ENCODE assay signal across 19 cellular contexts in genomic region chr22:17808688-17809403, GRCh38. TPM values are rescaled to one million over a fixed set of nuclear protein-coding genes. Genes with fewer than 3 reads are reported as not detected.
DNase-seq lines count a peak whose midpoint lies in the region; ATAC-seq, FAIRE-seq and TF ChIP-seq lines count a peak whose summit lies in the region.
"Had no signal": no experiment of that assay in that cellular context is flagged by ENCODE, and none has a peak within 500 bp of the region (broad histone marks: within the 10 kb centered on the region; RNA-seq: fewer than 3 reads in every experiment).

No MANE protein-coding gene starts in this region.

- no TSS peak for BruUV-seq in GM12878 (replicated peaks; lab: Mats Ljungman, UMichigan)

- TF ChIP-seq CTCF in heart left ventricle (IDR thresholded peaks at IDR 0.05) = no peak
- no peak for TF ChIP-seq CTCF in GM12878 (IDR thresholded peaks at IDR 0.05 in 2 of 3, conservative IDR thresholded peaks at IDR 0.05 in 1 of 3; ENCODE audit: control insufficient read depth in 2 of 3, extremely low read depth in 1 of 3, insufficient read depth in 1 of 3, low read depth in 3 of 3, low read length in 3 of 3)
- no peak for TF ChIP-seq CTCF in lower lobe of right lung (IDR thresholded peaks at IDR 0.05)
- TF ChIP-seq CTCF in upper lobe of right lung (IDR thresholded peaks at IDR 0.05) = no peak

- no peaks in the 10 kb centered on the region for H3K4me1 Mint-ChIP-seq in immature natural killer cell

- H3K9me3 ChIP-seq in heart left ventricle = no peaks in the 10 kb centered on the region
- H3K9me3 ChIP-seq in GM12878 (replicated peaks; ENCODE audit: control insufficient read depth, insufficient read depth, low read length) = no peaks in the 10 kb centered on the region
- no peaks in the 10 kb centered on the region for H3K9me3 ChIP-seq in lower lobe of right lung
- no peaks in the 10 kb centered on the region for H3K9me3 ChIP-seq in upper lobe of right lung
- H3K9me3 ChIP-seq: A549 had no signal

- H3K4me3 ChIP-seq in heart left ventricle (peak overlapping the region in 1 of 12 donors; percentile 20), GM12878 (no peak overlapping the region), lower lobe of right lung (no peak overlapping the region), upper lobe of right lung (no peak overlapping the region)
- H3K4me3 ChIP-seq: A549 had no signal

- DNase-seq in heart left ventricle (peak in 1 of 5 donors; percentile 44), left cardiac atrium (no peak), GM12878 (ENCODE audit: low read depth, low spot score) (no peak), lower lobe of right lung (no peak), upper lobe of right lung (no peak), immature natural killer cell (no peak)
- no peak for DNase-seq in activated CD4-positive, alpha-beta T cell treated with anti-CD3 and anti-CD28 coated beads for 1 hour
- DNase-seq: activated naive CD4-positive, alpha-beta T cell; CD4-positive, alpha-beta T cell; cortex of kidney; erythroblast; head of caudate nucleus; NCI-H2029; NCI-H82 had no signal

- H3K36me3 ChIP-seq in heart left ventricle = peaks cover 0 to 97% (median 74%) of the 10 kb centered on the region in 9 donors
- H3K36me3 ChIP-seq in GM12878 (ENCODE audit: control insufficient read depth in 2 of 2, insufficient read depth in 2 of 2, low read length in 1 of 2) = peaks cover 13 to 25% of the 10 kb centered on the region in 2 experiments
- peaks cover 46% of the 10 kb centered on the region for H3K36me3 ChIP-seq in lower lobe of right lung
- peaks cover 12% of the 10 kb centered on the region for H3K36me3 ChIP-seq in upper lobe of right lung

- H2AFZ ChIP-seq in GM12878 (ENCODE audit: control insufficient read depth, low read depth, low read length) = no peak overlapping the region

- H3K27ac Mint-ChIP-seq in immature natural killer cell = no peak overlapping the region
- H3K27ac Mint-ChIP-seq: CD4-positive, alpha-beta T cell; T-helper 1 cell treated with Interleukin-12 subunit alpha and Interleukin-12 subunit beta and Interleukin-4 antibody, amounts not matched to agents 30 μg/mL and 1 μg/mL, for 36 hours had no signal

- no peak overlapping the region for H3K4me3 Mint-ChIP-seq in immature natural killer cell
- H3K4me3 Mint-ChIP-seq: CD4-positive, alpha-beta T cell; T-helper 1 cell treated with Interleukin-12 subunit alpha and Interleukin-12 subunit beta and Interleukin-4 antibody, amounts not matched to agents 30 μg/mL and 1 μg/mL, for 36 hours had no signal

- no peaks in the 10 kb centered on the region for H3K79me2 ChIP-seq in GM12878 (ENCODE audit: control insufficient read depth, insufficient read depth, low read length)

- peaks cover 0 to 4% (median 0%) of the 10 kb centered on the region in 3 donors for H3K36me3 Mint-ChIP-seq in immature natural killer cell

- POLR2A ChIA-PET in GM12878 (lab: Charles Lee) = no interaction called here

- no peaks in the 10 kb centered on the region for H3K9me3 Mint-ChIP-seq in immature natural killer cell
- H3K9me3 Mint-ChIP-seq: CD4-positive, alpha-beta T cell; T-helper 1 cell treated with Interleukin-12 subunit alpha and Interleukin-12 subunit beta and Interleukin-4 antibody, amounts not matched to agents 30 μg/mL and 1 μg/mL, for 36 hours had no signal

- in situ Hi-C loops in GM12878 (cut with MboI) = loop anchor here (10.0 kb wide), 1 partner anchor 64 kb away; no protein-coding TSS in a partner anchor

- TF ChIP-seq EP300 in GM12878 (IDR thresholded peaks at IDR 0.05; ENCODE audit: borderline replicate concordance in 1 of 2, control insufficient read depth in 1 of 2, low read depth in 2 of 2, low read length in 2 of 2) = no peak

- whole genome bisulfite sequencing in heart left ventricle, 4 donors = 73 to 81% (median 78%) methylated on average over 22 to 25 of the region's 25 CpGs
- WGBS in GM12878 (ENCODE audit: insufficient coverage, insufficient replicate concordance, low lambda C conversion rate, missing lambda C conversion rate) = 69% methylated on average over 25 of the region's 25 CpGs

- no peak for FAIRE-seq in GM12878 (lab: Jason Lieb, UNC)
- FAIRE-seq: A549, astrocyte, HTR-8/SVneo had no signal

- SMC1A ChIA-PET in GM12878 (lab: Charles Lee; ENCODE audit: uncharacterized antibody, unreplicated experiment) = no interaction called here

- no peaks in the 10 kb centered on the region for H4K20me1 ChIP-seq in GM12878 (ENCODE audit: control insufficient read depth, insufficient read depth)

- no peaks in the 10 kb centered on the region for H3K27me3 ChIP-seq in heart left ventricle
- no peaks in the 10 kb centered on the region for H3K27me3 ChIP-seq in GM12878 (replicated peaks in 1 of 2; ENCODE audit: control insufficient read depth in 2 of 2, insufficient read depth in 2 of 2, low read length in 1 of 2)
- no peaks in the 10 kb centered on the region for H3K27me3 ChIP-seq in lower lobe of right lung (ENCODE audit: low read depth)
- H3K27me3 ChIP-seq in upper lobe of right lung = no peaks in the 10 kb centered on the region

- H3K4me1 ChIP-seq in heart left ventricle = peaks cover 0 to 36% (median 9%) of the 10 kb centered on the region in 12 donors
- no peaks in the 10 kb centered on the region for H3K4me1 ChIP-seq in GM12878 (ENCODE audit: control insufficient read depth, insufficient read depth, low read length)
- H3K4me1 ChIP-seq in lower lobe of right lung = peaks cover 12% of the 10 kb centered on the region
- H3K4me1 ChIP-seq in upper lobe of right lung = peaks cover 8% of the 10 kb centered on the region
- H3K4me1 ChIP-seq: A549 had no signal

- no peak overlapping the region for H3K9ac ChIP-seq in GM12878 (ENCODE audit: control insufficient read depth, insufficient read depth, low read length)

- H3K4me2 ChIP-seq in GM12878 (ENCODE audit: control insufficient read depth, insufficient read depth) = no peak overlapping the region
- H3K4me2 ChIP-seq: A549 had no signal

- ATAC-seq in heart left ventricle (peak in 1 of 4 donors; percentile 5), left cardiac atrium (no peak), GM12878 (no peak), lower lobe of right lung (peak; percentile 22 to 59), upper lobe of right lung (peak; percentile 37), GM19351 (IDR thresholded peaks at IDR 0.05; ENCODE audit: unreplicated experiment) (no peak)
- ATAC-seq: A549 had no signal

- intact Hi-C loops in heart left ventricle (cut with DNase I) = loop anchor here in 1 of 10 donors (10.0 kb wide), 1 partner anchor 64 kb away; no protein-coding TSS in a partner anchor
- intact Hi-C loops in left cardiac atrium (cut with DNase I) = no loop called here
- intact Hi-C loops in GM12878 (cut with micrococcal nuclease; ENCODE audit: unreplicated experiment) = no loop called here
- intact Hi-C loops in lower lobe of right lung (cut with DNase I) = no loop called here
- intact Hi-C loops in upper lobe of right lung (cut with DNase I) = no loop called here

- peaks cover 0 to 2% (median 1%) of the 10 kb centered on the region in 3 donors for H3K27me3 Mint-ChIP-seq in immature natural killer cell (ENCODE audit: low read depth in 3 of 3)
- H3K27me3 Mint-ChIP-seq: CD4-positive, alpha-beta T cell had no signal

- CTCF ChIA-PET in GM12878 (lab: Yijun Ruan, JAX) = no interaction called here

- no peak for TF ChIP-seq POLR2A in heart left ventricle (IDR thresholded peaks at IDR 0.05)
- no peak for TF ChIP-seq POLR2A in GM12878 (IDR thresholded peaks at IDR 0.05; ENCODE audit: low read depth, low read length)

- RAD21 ChIA-PET in GM12878 (lab: Charles Lee; ENCODE audit: unreplicated experiment) = no interaction called here

- H3K27ac ChIP-seq in heart left ventricle (peak overlapping the region in 11 of 12 donors; percentile 31 to 82 (median 69)), GM12878 (ENCODE audit: control insufficient read depth, insufficient read depth) (no peak overlapping the region), lower lobe of right lung (no peak overlapping the region), upper lobe of right lung (peak overlapping the region; percentile 66)
- H3K27ac ChIP-seq: A549 had no signal

- TF ChIP-seq RAD21 in GM12878 (IDR thresholded peaks at IDR 0.05; ENCODE audit: insufficient read depth, low read depth, low read length) = no peak

TF ChIP-seq in GM12878, 131 proteins besides CTCF, POLR2A, EP300 and RAD21 (continues in another document):
- TF ChIP-seq ASH2L (IDR thresholded peaks at IDR 0.05; ENCODE audit: borderline replicate concordance, low read depth) (no peak), RELB (IDR thresholded peaks at IDR 0.05; ENCODE audit: low read depth) (no peak)

RNA-seq across cellular contexts. Expression of gene BID, which starts 34.6 kb away (rescaled TPM):
- total RNA-seq in heart left ventricle (10 to 100 TPM in 7 of 9 donors, 1 to 10 TPM in 2; 7.8 to 27.8 (median 15.8) TPM), left cardiac atrium (10 to 100 TPM; 14.1 to 15.4 TPM), GM12878 (2014; rRNA removed) (166 and 179 TPM in 2 replicates), GM12878 (2014; rRNA removed; fragmentation: Illumina TruSeq; extraction: Trizol) (56.4 and 65.9 TPM in 2 replicates), GM12878 (2021) (126 and 131 TPM in 2 replicates), lower lobe of right lung (34.3 TPM), upper lobe of right lung (22.8 TPM)
- polyA plus RNA-seq in heart left ventricle (10 to 100 TPM; 24.6 to 59.2 TPM), GM12878 (2011; rRNA removed) (79.3 and 145 TPM in 2 replicates), GM12878 (2014; fragmentation: Illumina TruSeq; extraction: Trizol) (30.8 and 38.9 TPM in 2 replicates), GM12878 (2014; fragmentation: Nextera tagmentation; extraction: Ambion mirVana) (10 to 100 TPM in 1 of 2 experiments, 1 to 10 TPM in 1; 7.9 to 16.9 TPM), GM12878 (2014; rRNA removed) (241 and 247 TPM in 2 replicates), GM12878 (2016; fragmentation: Nextera tagmentation; extraction: Ambion mirVana) (100 to 1,000 TPM; 186 to 203 TPM), immature natural killer cell (100 to 1,000 TPM; 110 to 180 (median 164) TPM)
- 36.6 and 37.1 TPM in 2 replicates for total RNA-seq in GM12878 (2013; cell fraction: nucleolus; rRNA removed)
- polyA plus RNA-seq in GM12878 (2011; ENCODE audit: low read depth) = 51.7 TPM
- 332 and 398 TPM in 2 replicates for polyA plus RNA-seq in GM12878 (2011; cell fraction: cytosol; rRNA removed)
- 195 and 197 TPM in 2 replicates for polyA plus RNA-seq in GM12878 (2011; cell fraction: nucleus; rRNA removed)
- polyA plus RNA-seq in GM12878 (2012) = 71.3 and 110 TPM in 2 replicates
- 35.4 and 90.0 TPM in 2 replicates for polyA minus RNA-seq in GM12878 (2011; rRNA and poly(A)+ RNA removed)
- polyA minus RNA-seq in GM12878 (2011; cell fraction: cytosol; rRNA and poly(A)+ RNA removed) = 31.7 and 32.0 TPM in 2 replicates
- 8.3 and 16.3 TPM in 2 replicates for polyA minus RNA-seq in GM12878 (2011; cell fraction: nucleus; rRNA and poly(A)+ RNA removed)

Comparison
In these comparisons a context has a peak if more than half of its experiments do, and no peak if none do; other contexts are left out.
1. ATAC-seq: peak in lower lobe of right lung (2 of 2) and upper lobe of right lung (single experiment); none in left cardiac atrium (0 of 2), GM12878 (single experiment) and GM19351 (single experiment).
2. H3K27ac ChIP-seq: peak in heart left ventricle (11 of 12) and upper lobe of right lung (single experiment); none in GM12878 (single experiment) and lower lobe of right lung (single experiment).